ENCODE assay signal across 8 cellular contexts in genomic region chr16:86566601-86566965, GRCh38. TPM values are rescaled to one million over a fixed set of nuclear protein-coding genes. Genes with fewer than 3 reads are reported as not detected.
A peak's percentile ranks its signal among the peaks of the same experiment; 100 is the strongest.
DNase-seq lines count a peak whose midpoint lies in the region; ATAC-seq and TF ChIP-seq lines count a peak whose summit lies in the region.
"Had no signal": no experiment of that assay in that cellular context is flagged by ENCODE, and none has a peak within 500 bp of the region (broad histone marks: within the 10 kb centered on the region; RNA-seq: fewer than 3 reads in every experiment).

TSS of gene FOXC2 (plus strand) at chr16:86566829. CDS start at chr16:86567336, 507 bp downstream.

- peak within 1 kb of the TSS; percentile 88 to 91 for H3K27ac ChIP-seq in aorta (ENCODE audit: low read depth in 1 of 2, low read length in 2 of 2)
- H3K27ac ChIP-seq: VCaP had no signal

- H3K9me3 Mint-ChIP-seq in neural crest cell, result no peaks in the 10 kb centered on the region

- no peak for TF ChIP-seq CTCF in fibroblast of mammary gland (conservative IDR thresholded peaks at IDR 0.05; ENCODE audit: control insufficient read depth, insufficient read depth, low read depth, low read length)
- TF ChIP-seq CTCF in neural crest cell (conservative IDR thresholded peaks at IDR 0.05), result no peak

- no peak within 1 kb of the TSS for H3K27ac Mint-ChIP-seq in neural crest cell (ENCODE audit: unreplicated experiment)

- ATAC-seq in aorta (ENCODE audit: low FRiP score), result peak; percentile 78
- ATAC-seq in GM21526 (IDR thresholded peaks at IDR 0.05; ENCODE audit: low FRiP score, unreplicated experiment), result no peak

- DNase-seq in HT1080 (ENCODE audit: low read depth) (peak; percentile 83), activated T-cell treated with anti-CD3 and anti-CD28 coated beads for 48 hours (ENCODE audit: low read depth) (peak; percentile 52), fibroblast of mammary gland (ENCODE audit: low read depth) (peak; percentile 94), neural crest cell (ENCODE audit: low read depth, low spot score) (peak; percentile 80), aorta (peak; percentile 96 to 97), NCI-H1105 (lab: John Stamatoyannopoulos, UW) (no peak)

- H3K9me3 ChIP-seq in aorta (ENCODE audit: control insufficient read depth, low read length), result no peaks in the 10 kb centered on the region

- H3K4me3 ChIP-seq in fibroblast of mammary gland (ENCODE audit: control insufficient read depth, low read depth, low read length), result peak within 1 kb of the TSS; percentile 87
- H3K4me3 ChIP-seq in aorta (ENCODE audit: low read length in 2 of 2), result peak within 1 kb of the TSS; percentile 85 to 98

- peaks cover 87% of the 10 kb centered on the region for H3K27me3 Mint-ChIP-seq in neural crest cell (ENCODE audit: low read depth)

- intact Hi-C loops in aorta (cut with DNase I), result loop anchor here (5.0 to 10.0 kb wide), 3 partner anchors 266 to 818 kb away; partner anchors contain the start of gene FBXO31 (in 1 of the 2)

- WGBS in aorta, 2 donors, result 0 to 1% methylated on average over 30 of the region's 30 CpGs

- H3K4me1 ChIP-seq in aorta (ENCODE audit: control insufficient read depth in 1 of 2, insufficient read depth in 2 of 2, low read length in 2 of 2), result no peaks in the 10 kb centered on the region

- H3K36me3 ChIP-seq in aorta (ENCODE audit: control insufficient read depth in 1 of 2, insufficient read depth in 2 of 2, low read length in 1 of 2), result no peaks in the 10 kb centered on the region

- peak within 1 kb of the TSS; percentile 62 for H3K4me3 Mint-ChIP-seq in neural crest cell

- peaks cover 19% of the 10 kb centered on the region for H3K4me1 Mint-ChIP-seq in neural crest cell

- H3K27me3 ChIP-seq in aorta (ENCODE audit: control insufficient read depth in 1 of 2, insufficient read depth in 2 of 2, low read length in 1 of 2), result no peaks in the 10 kb centered on the region

- H3K36me3 Mint-ChIP-seq in neural crest cell (ENCODE audit: low read depth), result no peaks in the 10 kb centered on the region

RNA-seq across cellular contexts. Expression of gene FOXC2, which starts in this region (rescaled TPM):
- total RNA-seq in HT1080 (2014; rRNA removed; shearing (Covaris generic)), result 1.1 and 1.5 TPM in 2 replicates
- 21.6 and 22.0 TPM in 2 replicates for polyA plus RNA-seq in HT1080 (2015; cell fraction: cytosol; rRNA removed)
- polyA plus RNA-seq in HT1080 (2015; cell fraction: nucleus; rRNA removed), result 15.3 and 19.7 TPM in 2 replicates
- 0.11 TPM in 1 of 2 replicates, not detected in the other for total RNA-seq in neural crest cell
- 10 to 100 TPM; 29.0 to 45.4 TPM for total RNA-seq in aorta
- 10 to 100 TPM in 1 of 2 donors, 1 to 10 TPM in 1; 8.6 to 22.8 TPM for polyA plus RNA-seq in aorta

Comparison
In these comparisons a context has a peak if more than half of its experiments do, and no peak if none do; other contexts are left out.
1. RNA of gene FOXC2 (total RNA-seq): 29.0 to 45.4 TPM in aorta; 1.1 to 1.5 TPM in HT1080 and 0.11 TPM in neural crest cell; every median in the first group is over 10 times any median in the second.
2. Peak in DNase-seq in neural crest cell; RNA of the gene not detected or under 1 TPM.